8 cellular contexts compared by ENCODE assay signal in the genomic region with DNA sequence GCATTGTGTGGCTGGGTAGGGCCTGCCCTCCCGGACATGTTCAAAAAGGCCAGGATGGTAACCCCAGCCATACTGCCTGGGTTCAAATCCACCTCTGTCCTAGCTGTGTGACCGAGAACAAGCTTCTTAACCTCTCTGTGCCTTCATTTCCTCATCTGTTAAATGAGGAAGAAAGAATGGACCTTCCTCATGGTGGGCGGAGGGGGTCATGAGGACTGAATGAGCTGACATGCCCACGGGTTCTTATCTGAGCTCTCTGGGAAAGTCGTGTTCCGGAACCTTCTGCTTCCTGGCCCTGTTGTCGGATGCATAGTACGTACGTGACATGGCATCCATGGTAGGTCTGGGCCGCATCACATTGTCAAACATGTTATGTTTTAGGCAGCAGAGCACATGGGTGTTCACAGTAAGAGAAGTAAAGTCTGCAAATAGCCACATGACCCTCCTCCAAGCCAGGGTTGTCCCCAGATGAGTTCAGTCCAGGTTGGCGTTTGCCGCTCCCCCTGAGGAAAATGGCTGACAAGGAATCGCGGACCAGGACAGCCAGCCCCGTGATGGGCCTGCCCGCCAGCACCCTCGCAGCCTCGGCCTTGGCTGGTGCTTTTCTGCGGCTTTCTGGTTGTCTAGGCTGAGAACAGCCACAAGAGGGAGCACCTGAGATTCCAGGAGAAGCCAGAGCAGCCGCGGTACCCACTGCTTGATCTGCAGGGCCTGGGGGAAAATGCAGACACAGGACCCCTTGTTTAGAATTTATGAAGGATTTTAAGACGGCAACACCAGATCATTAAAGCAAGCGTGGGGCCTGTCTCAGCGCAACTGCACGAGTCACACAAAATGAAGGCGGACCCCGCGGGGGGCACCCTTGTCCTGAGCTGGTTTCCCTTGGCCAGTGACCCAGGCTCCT. TPM values are rescaled to one million over a fixed set of nuclear protein-coding genes. Genes with fewer than 3 reads are reported as not detected.
DNase-seq lines count a peak whose midpoint lies in the region; ATAC-seq, FAIRE-seq and TF ChIP-seq lines count a peak whose summit lies in the region.

No MANE protein-coding gene starts in this region.

- TF ChIP-seq POLR2A in A549 (IDR thresholded peaks at IDR 0.05; ENCODE audit: low read length), result no peak

- DNase-seq in A549 (ENCODE audit: low read depth in 1 of 2, low spot score in 1 of 2), result peak; percentile 90 to 98
- peak; percentile 98 for DNase-seq in GM19239 (ENCODE audit: insufficient read length, low spot score)
- peak; percentile 88 to 94 for DNase-seq in NCI-H446 (lab: John Stamatoyannopoulos, UW)
- peak; percentile 69 for DNase-seq in activated CD4-positive, CD25-positive, alpha-beta regulatory T cell treated with anti-CD3 and anti-CD28 coated beads, Interleukin-2, amount 50 U/mL, for 72 hours
- DNase-seq in central memory CD8-positive, alpha-beta T cell (ENCODE audit: low spot score in 2 of 2), result peak; percentile 60 to 66
- DNase-seq in kidney epithelial cell (ENCODE audit: low read depth), result no peak
- DNase-seq in stimulated activated CD4-positive, alpha-beta T cell treated with anti-CD3 and anti-CD28 coated beads, Interleukin-1b, Interleukin-23, amount 100 ng/mL, for 24 hours (ENCODE audit: low read depth in 4 of 4, low spot score in 1 of 4), result peak; percentile 49 to 66 (median 51)

- H3K4me3 ChIP-seq in A549, result no peak overlapping the region
- no peak overlapping the region for H3K4me3 ChIP-seq in kidney epithelial cell (ENCODE audit: low read depth, low read length)

- H3K4me1 ChIP-seq in A549, result peaks cover 5% of the 10 kb centered on the region; the same call in 1 of the 3 replicates

- no peak for TF ChIP-seq EP300 in A549 (IDR thresholded peaks at IDR 0.05)

- peak; percentile 78 to 81 for TF ChIP-seq RAD21 in A549 (conservative IDR thresholded peaks at IDR 0.05 in 1 of 2, IDR thresholded peaks at IDR 0.05 in 1 of 2)

- peak overlapping the region; percentile 67 for H3K27ac Mint-ChIP-seq in central memory CD8-positive, alpha-beta T cell (ENCODE audit: low read depth)

- H3K36me3 ChIP-seq in kidney epithelial cell (ENCODE audit: control insufficient read depth, insufficient read depth, low read length), result no peaks in the 10 kb centered on the region

- TF ChIP-seq CTCF in A549 (IDR thresholded peaks at IDR 0.05), result peak; percentile 95
- peak; percentile 89 for TF ChIP-seq CTCF in kidney epithelial cell (IDR thresholded peaks at IDR 0.05; ENCODE audit: insufficient read depth, low read length, poor library complexity, severe bottlenecking)

- peaks cover 8% of the 10 kb centered on the region for H3K4me1 Mint-ChIP-seq in central memory CD8-positive, alpha-beta T cell

- POLR2A ChIA-PET in A549 (lab: Yijun Ruan, JAX), result interaction anchor here (0.9 kb wide), 1 partner anchor 39 kb away, joined by 3 read pairs; no protein-coding TSS in a partner anchor

- H3K9me3 ChIP-seq in A549, result no peaks in the 10 kb centered on the region

- WGBS in A549 (ENCODE audit: missing lambda C conversion rate), result 46% methylated on average over 28 of the region's 28 CpGs

- CTCF ChIA-PET in A549 (lab: Yijun Ruan, JAX), result interaction anchor here (0.6 to 6.1 kb wide), 56 partner anchors 11 to 643 kb away, joined by 3 to 151 read pairs (median 4); partner anchors contain the start of genes CA11, FUT2 and HSD17B14

- H3K36me3 Mint-ChIP-seq in central memory CD8-positive, alpha-beta T cell (ENCODE audit: insufficient read depth), result no peaks in the 10 kb centered on the region

- H3K27me3 Mint-ChIP-seq in central memory CD8-positive, alpha-beta T cell, result no peaks in the 10 kb centered on the region

- H3K9me3 Mint-ChIP-seq in central memory CD8-positive, alpha-beta T cell, result no peaks in the 10 kb centered on the region

- ATAC-seq in A549 (peak; percentile 80 to 95), HG03139 (IDR thresholded peaks at IDR 0.05; ENCODE audit: unreplicated experiment) (no peak)
- ATAC-seq in central memory CD8-positive, alpha-beta T cell (replicated peaks; ENCODE audit: extremely low read depth, poor library complexity, severe bottlenecking), result peak; percentile 62

- peak overlapping the region; percentile 48 for H3K4me2 ChIP-seq in A549

- H3K27me3 ChIP-seq in kidney epithelial cell (ENCODE audit: control insufficient read depth, insufficient read depth, low read length), result peaks cover 8% of the 10 kb centered on the region

- peak overlapping the region; percentile 38 to 65; a peak in 5 of 6 replicates for H3K27ac ChIP-seq in A549

- FAIRE-seq in A549 (lab: Jason Lieb, UNC), result peak; percentile 97
- FAIRE-seq in GM19239 (lab: Jason Lieb, UNC), result peak; percentile 96

- H3K4me3 Mint-ChIP-seq in central memory CD8-positive, alpha-beta T cell, result no peak overlapping the region

TF ChIP-seq in A549, 52 proteins besides CTCF, POLR2A, EP300 and RAD21 (continues in another document):
- TF ChIP-seq RFX5 (IDR thresholded peaks at IDR 0.05), result peak; percentile 58; the same call in 1 of the 2 replicates
- 0 out of 5 replicates have a peak, but pooled peaks of 1 of the 2 experiments have one; percentile 19 for TF ChIP-seq JUN (IDR thresholded peaks at IDR 0.05)
- TF ChIP-seq KDM5A (IDR thresholded peaks at IDR 0.05), result no peak
- peak; percentile 89 for TF ChIP-seq SMC3 (IDR thresholded peaks at IDR 0.05)
- TF ChIP-seq HDAC2 (IDR thresholded peaks at IDR 0.05), result no peak
- TF ChIP-seq, protein P1, sequence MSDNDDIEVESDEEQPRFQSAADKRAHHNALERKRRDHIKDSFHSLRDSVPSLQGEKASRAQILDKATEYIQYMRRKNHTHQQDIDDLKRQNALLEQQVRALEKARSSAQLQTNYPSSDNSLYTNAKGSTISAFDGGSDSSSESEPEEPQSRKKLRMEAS (IDR thresholded peaks at IDR 0.05), result peak; percentile 47; the same call in 1 of the 2 replicates
- TF ChIP-seq, protein P2, sequence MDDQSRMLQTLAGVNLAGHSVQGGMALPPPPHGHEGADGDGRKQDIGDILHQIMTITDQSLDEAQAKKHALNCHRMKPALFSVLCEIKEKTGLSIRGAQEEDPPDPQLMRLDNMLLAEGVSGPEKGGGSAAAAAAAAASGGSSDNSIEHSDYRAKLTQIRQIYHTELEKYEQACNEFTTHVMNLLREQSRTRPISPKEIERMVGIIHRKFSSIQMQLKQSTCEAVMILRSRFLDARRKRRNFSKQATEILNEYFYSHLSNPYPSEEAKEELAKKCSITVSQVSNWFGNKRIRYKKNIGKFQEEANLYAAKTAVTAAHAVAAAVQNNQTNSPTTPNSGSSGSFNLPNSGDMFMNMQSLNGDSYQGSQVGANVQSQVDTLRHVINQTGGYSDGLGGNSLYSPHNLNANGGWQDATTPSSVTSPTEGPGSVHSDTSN (IDR thresholded peaks at IDR 0.05), result no peak
- no peak for TF ChIP-seq HES2 (IDR thresholded peaks at IDR 0.05)

RNA-seq across cellular contexts. Expression of gene NTN5, which starts 2.4 kb away (rescaled TPM):
- polyA plus RNA-seq in A549 (2011; rRNA removed), result 0.22 and 0.41 TPM in 2 replicates
- 0.39 and 0.52 TPM in 2 replicates for polyA plus RNA-seq in A549 (2012; cell fraction: cytosol; rRNA removed)
- 3.6 and 4.5 TPM in 2 replicates for polyA plus RNA-seq in A549 (2012; cell fraction: nucleus; rRNA removed)
- polyA plus RNA-seq in A549 (2017; fragmentation: RNase III; extraction: RNeasy Plus Mini Kit Qiagen cat#74134 plus additional on column Dnase treatment), result 0.18 to 0.44 TPM (median 0.28 TPM) in 3 replicates
- polyA minus RNA-seq in A549 (2011; rRNA and poly(A)+ RNA removed), result not detected in 2 replicates
- total RNA-seq in kidney epithelial cell, result not detected in 2 replicates

RNA-seq across cellular contexts. Expression of gene FUT2, which starts 20.6 kb away (rescaled TPM):
- not detected in 2 replicates for polyA plus RNA-seq in A549 (2011; rRNA removed)
- not detected in 2 replicates for polyA plus RNA-seq in A549 (2012; cell fraction: cytosol; rRNA removed)
- not detected in 2 replicates for polyA plus RNA-seq in A549 (2012; cell fraction: nucleus; rRNA removed)
- not detected in 3 replicates for polyA plus RNA-seq in A549 (2017; fragmentation: RNase III; extraction: RNeasy Plus Mini Kit Qiagen cat#74134 plus additional on column Dnase treatment)
- polyA minus RNA-seq in A549 (2011; rRNA and poly(A)+ RNA removed), result not detected in 2 replicates
- 1.8 and 1.9 TPM in 2 replicates for total RNA-seq in kidney epithelial cell

RNA-seq across cellular contexts. Expression of gene CA11, which starts 29.2 kb away (rescaled TPM):
- 8.8 and 9.8 TPM in 2 replicates for polyA plus RNA-seq in A549 (2011; rRNA removed)
- polyA plus RNA-seq in A549 (2012; cell fraction: cytosol; rRNA removed), result 4.3 and 5.3 TPM in 2 replicates
- polyA plus RNA-seq in A549 (2012; cell fraction: nucleus; rRNA removed), result 3.4 and 12.5 TPM in 2 replicates
- 12.8 to 21.0 TPM (median 17.5 TPM) in 3 replicates for polyA plus RNA-seq in A549 (2017; fragmentation: RNase III; extraction: RNeasy Plus Mini Kit Qiagen cat#74134 plus additional on column Dnase treatment)
- 5.1 and 6.3 TPM in 2 replicates for polyA minus RNA-seq in A549 (2011; rRNA and poly(A)+ RNA removed)
- total RNA-seq in kidney epithelial cell, result 1.1 and 1.7 TPM in 2 replicates

RNA-seq across cellular contexts. Expression of gene DBP, which starts 38.0 kb away (rescaled TPM):
- polyA plus RNA-seq in A549 (2011; rRNA removed) (1.8 and 2.5 TPM in 2 replicates), A549 (2017; fragmentation: RNase III; extraction: RNeasy Plus Mini Kit Qiagen cat#74134 plus additional on column Dnase treatment) (3.8 to 5.5 TPM (median 4.1 TPM) in 3 replicates)
- polyA plus RNA-seq in A549 (2012; cell fraction: cytosol; rRNA removed), result 3.3 and 3.6 TPM in 2 replicates
- polyA plus RNA-seq in A549 (2012; cell fraction: nucleus; rRNA removed), result 2.1 and 2.5 TPM in 2 replicates
- 2.2 and 3.9 TPM in 2 replicates for polyA minus RNA-seq in A549 (2011; rRNA and poly(A)+ RNA removed)
- 1.6 and 3.4 TPM in 2 replicates for total RNA-seq in kidney epithelial cell

RNA-seq across cellular contexts. Expression of gene MAMSTR, which starts 44.4 kb away (rescaled TPM):
- polyA plus RNA-seq in A549 (2011; rRNA removed) (0.45 and 0.52 TPM in 2 replicates), A549 (2017; fragmentation: RNase III; extraction: RNeasy Plus Mini Kit Qiagen cat#74134 plus additional on column Dnase treatment) (0.33 to 0.44 TPM (median 0.40 TPM) in 3 replicates)
- 0.81 and 0.87 TPM in 2 replicates for polyA plus RNA-seq in A549 (2012; cell fraction: cytosol; rRNA removed)
- polyA plus RNA-seq in A549 (2012; cell fraction: nucleus; rRNA removed), result 0.85 and 0.95 TPM in 2 replicates
- 0.92 and 1.0 TPM in 2 replicates for polyA minus RNA-seq in A549 (2011; rRNA and poly(A)+ RNA removed)
- total RNA-seq in kidney epithelial cell, result 1.0 and 1.3 TPM in 2 replicates
